ENCODE assay signal across 1 cellular context in the genomic region with DNA sequence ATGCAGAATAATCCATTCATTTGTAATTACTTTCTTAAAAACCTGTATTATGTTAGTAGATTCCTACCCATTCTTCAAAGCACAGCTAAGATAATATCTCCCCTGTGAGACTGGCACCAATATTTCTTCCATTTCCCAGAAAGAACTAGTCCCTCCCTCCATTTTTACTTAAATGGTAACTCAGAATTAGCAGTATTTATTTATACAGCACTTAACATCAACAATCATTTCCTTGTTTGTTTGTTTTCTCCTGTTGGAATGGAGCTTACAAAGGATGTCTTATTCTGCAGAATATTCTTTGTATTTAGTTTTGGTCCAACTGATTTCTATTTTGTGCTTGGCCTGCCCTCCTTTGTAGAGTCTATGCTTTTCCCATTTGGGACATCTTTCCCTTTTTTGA.
TF ChIP-seq lines count a peak whose summit lies in the region.

No MANE protein-coding gene starts in this region.

TF ChIP-seq in GM23338, 12 proteins besides CTCF, POLR2A, EP300 and RAD21 (continued from another document):
- TF ChIP-seq, protein P1, sequence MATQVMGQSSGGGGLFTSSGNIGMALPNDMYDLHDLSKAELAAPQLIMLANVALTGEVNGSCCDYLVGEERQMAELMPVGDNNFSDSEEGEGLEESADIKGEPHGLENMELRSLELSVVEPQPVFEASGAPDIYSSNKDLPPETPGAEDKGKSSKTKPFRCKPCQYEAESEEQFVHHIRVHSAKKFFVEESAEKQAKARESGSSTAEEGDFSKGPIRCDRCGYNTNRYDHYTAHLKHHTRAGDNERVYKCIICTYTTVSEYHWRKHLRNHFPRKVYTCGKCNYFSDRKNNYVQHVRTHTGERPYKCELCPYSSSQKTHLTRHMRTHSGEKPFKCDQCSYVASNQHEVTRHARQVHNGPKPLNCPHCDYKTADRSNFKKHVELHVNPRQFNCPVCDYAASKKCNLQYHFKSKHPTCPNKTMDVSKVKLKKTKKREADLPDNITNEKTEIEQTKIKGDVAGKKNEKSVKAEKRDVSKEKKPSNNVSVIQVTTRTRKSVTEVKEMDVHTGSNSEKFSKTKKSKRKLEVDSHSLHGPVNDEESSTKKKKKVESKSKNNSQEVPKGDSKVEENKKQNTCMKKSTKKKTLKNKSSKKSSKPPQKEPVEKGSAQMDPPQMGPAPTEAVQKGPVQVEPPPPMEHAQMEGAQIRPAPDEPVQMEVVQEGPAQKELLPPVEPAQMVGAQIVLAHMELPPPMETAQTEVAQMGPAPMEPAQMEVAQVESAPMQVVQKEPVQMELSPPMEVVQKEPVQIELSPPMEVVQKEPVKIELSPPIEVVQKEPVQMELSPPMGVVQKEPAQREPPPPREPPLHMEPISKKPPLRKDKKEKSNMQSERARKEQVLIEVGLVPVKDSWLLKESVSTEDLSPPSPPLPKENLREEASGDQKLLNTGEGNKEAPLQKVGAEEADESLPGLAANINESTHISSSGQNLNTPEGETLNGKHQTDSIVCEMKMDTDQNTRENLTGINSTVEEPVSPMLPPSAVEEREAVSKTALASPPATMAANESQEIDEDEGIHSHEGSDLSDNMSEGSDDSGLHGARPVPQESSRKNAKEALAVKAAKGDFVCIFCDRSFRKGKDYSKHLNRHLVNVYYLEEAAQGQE (IDR thresholded peaks at IDR 0.05; ENCODE audit: unreplicated experiment) = no peak
- TF ChIP-seq EZH2 (IDR thresholded peaks at IDR 0.05; ENCODE audit: low read depth, unreplicated experiment) (no peak), CREB1 (CRISPR knock-in tag; IDR thresholded peaks at IDR 0.05; ENCODE audit: low read depth) (no peak), POLR2AphosphoS5 (IDR thresholded peaks at IDR 0.05; ENCODE audit: low read depth) (no peak), NANOG (IDR thresholded peaks at IDR 0.05; ENCODE audit: borderline replicate concordance) (no peak), ZNF114 (CRISPR knock-in tag; IDR thresholded peaks at IDR 0.05) (no peak)
